ENCODE assay signal across 8 cellular contexts in the genomic region with DNA sequence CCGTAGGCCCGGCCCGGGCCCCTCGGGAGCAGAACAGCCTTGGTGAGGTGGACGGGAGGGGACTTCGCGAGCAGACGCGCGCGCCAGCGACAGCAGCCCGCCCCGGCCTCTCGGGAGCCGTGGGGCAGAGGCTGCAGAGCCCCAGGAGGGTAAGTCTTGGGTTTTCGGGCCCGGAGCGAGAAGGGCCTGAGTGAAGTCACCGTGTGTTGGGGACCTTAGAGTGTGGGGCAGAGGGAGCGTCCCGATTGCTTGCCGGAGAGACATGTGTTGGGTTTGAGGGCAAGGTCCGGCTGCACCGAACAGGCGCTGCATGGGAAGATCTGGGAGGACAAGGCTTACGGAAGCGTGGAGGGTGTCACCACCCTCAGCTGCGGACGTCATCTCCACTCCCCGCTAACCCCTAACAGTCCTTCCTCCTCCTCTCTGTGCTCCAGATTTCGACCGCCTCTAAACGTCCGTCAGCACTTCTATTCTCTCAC. TPM values are rescaled to one million over a fixed set of nuclear protein-coding genes. Genes with fewer than 3 reads are reported as not detected.
A peak's percentile ranks its signal among the peaks of the same experiment; 100 is the strongest.
DNase-seq lines count a peak whose midpoint lies in the region; ATAC-seq and TF ChIP-seq lines count a peak whose summit lies in the region.
"Not testable (repeated sequence)": the region's sequence is repeated elsewhere in the genome, so short reads cannot be mapped to it uniquely, and the experiment has no call there.

No MANE protein-coding gene starts in this region.

- peak overlapping the region; percentile 80 for H3K4me2 ChIP-seq in Karpas-422 (ENCODE audit: low read depth, low read length, poor library complexity, severe bottlenecking)

- ATAC-seq in GM18868 (IDR thresholded peaks at IDR 0.05; ENCODE audit: unreplicated experiment) (peak; percentile 6), SK-N-SH treated with all-trans-retinoic acid at 6 μM for 48 hours (peak; percentile 19; the same call in 2 of the 3 replicates), esophagus mucosa (peak; percentile 62)

- peak; percentile 83 for DNase-seq in Karpas-422
- DNase-seq in activated gamma-delta T cell (lab: John Stamatoyannopoulos, UW) = peak; percentile 14
- peak; percentile 63 to 75 for DNase-seq in lung microvascular endothelial cell (ENCODE audit: low read depth in 2 of 2)
- peak; percentile 68 for DNase-seq in stimulated activated CD4-positive, alpha-beta T cell treated with anti-CD3 and anti-CD28 coated beads, Interleukin-15, amount 100 ng/mL, for 24 hours

- not testable (repeated sequence) for H3K36me3 ChIP-seq in ACC112 (ENCODE audit: insufficient read depth, low read length); Karpas-422 (ENCODE audit: insufficient read depth, low read length)

- peaks cover 20% of the 10 kb centered on the region for H3K79me2 ChIP-seq in ACC112 (ENCODE audit: control insufficient read depth, insufficient read depth, low read length, unreplicated experiment)
- peaks cover 26% of the 10 kb centered on the region for H3K79me2 ChIP-seq in Karpas-422 (ENCODE audit: low read length)

- not testable (repeated sequence) for H3K9me3 ChIP-seq in Karpas-422 (ENCODE audit: low read length)

- H3K4me1 ChIP-seq in ACC112 (ENCODE audit: control insufficient read depth, insufficient read depth, low read length, unreplicated experiment); Karpas-422 (ENCODE audit: low read length): not testable (repeated sequence)

- H3K27ac ChIP-seq in ACC112 (ENCODE audit: low read depth, low read length) (peak overlapping the region; percentile 84), Karpas-422 (ENCODE audit: low read length) (peak overlapping the region; percentile 69; the same call in 1 of the 2 replicates)

- H3K4me3 ChIP-seq in ACC112 (ENCODE audit: low read depth, low read length) (peak overlapping the region; percentile 96), Karpas-422 (ENCODE audit: low read length) (peak overlapping the region; percentile 80)

- not testable (repeated sequence) for H2AFZ ChIP-seq in ACC112 (ENCODE audit: low read length, unreplicated experiment); Karpas-422 (ENCODE audit: low read length)

- peak overlapping the region; percentile 92 for H3K9ac ChIP-seq in Karpas-422 (ENCODE audit: low read length)

- not testable (repeated sequence) for H4K20me1 ChIP-seq in Karpas-422 (ENCODE audit: insufficient read depth, low read depth, low read length)

- not testable (repeated sequence) for H3K27me3 ChIP-seq in ACC112 (ENCODE audit: insufficient read depth, low read length); Karpas-422 (ENCODE audit: low read length)

- not testable (repeated sequence) for H3K9me2 ChIP-seq in Karpas-422 (replicated peaks; ENCODE audit: insufficient read depth, low read length)

TF ChIP-seq in SK-N-SH treated with all-trans-retinoic acid at 6 μM for 48 hours, 23 proteins besides CTCF, POLR2A, EP300 and RAD21:
- peak; percentile 80; the same call in 1 of the 2 replicates for TF ChIP-seq ZNF70 (CRISPR knock-in tag; IDR thresholded peaks at IDR 0.05)

RNA-seq across cellular contexts. Expression of a gene that starts 45.1 kb away (rescaled TPM):
- 18.2 and 23.0 TPM in 2 replicates for total RNA-seq in Karpas-422 (2014; rRNA removed; shearing (Covaris generic); ENCODE audit: low replicate concordance)
- total RNA-seq in esophagus mucosa = 23.4 TPM
- 3.3 and 3.8 TPM in 2 replicates for total RNA-seq in lung microvascular endothelial cell

RNA-seq across cellular contexts. Expression of a gene that starts 51.8 kb away (rescaled TPM):
- total RNA-seq in Karpas-422 (2014; rRNA removed; shearing (Covaris generic); ENCODE audit: low replicate concordance) = 4.0 and 5.6 TPM in 2 replicates
- 1.00 TPM for total RNA-seq in esophagus mucosa
- total RNA-seq in lung microvascular endothelial cell = 0.87 and 5.4 TPM in 2 replicates

Comparison
In these comparisons a context has a peak if more than half of its experiments do, and no peak if none do; other contexts are left out.
1. Peak in every context shown above with its lines: DNase-seq, ATAC-seq, H3K4me3 ChIP-seq and H3K27ac ChIP-seq.
2. ATAC-seq: peak in every context shown above with its lines; median percentile 62 in esophagus mucosa; 19 in SK-N-SH treated with all-trans-retinoic acid at 6 μM for 48 hours; 6 in GM18868.
3. DNase-seq: peak in every context shown above with its lines; median percentile 83 in Karpas-422; 69 in lung microvascular endothelial cell; 68 in stimulated activated CD4-positive, alpha-beta T cell treated with anti-CD3 and anti-CD28 coated beads, Interleukin-15, amount 100 ng/mL, for 24 hours; 14 in activated gamma-delta T cell.